1 cellular context compared by ENCODE assay signal in the genomic region with DNA sequence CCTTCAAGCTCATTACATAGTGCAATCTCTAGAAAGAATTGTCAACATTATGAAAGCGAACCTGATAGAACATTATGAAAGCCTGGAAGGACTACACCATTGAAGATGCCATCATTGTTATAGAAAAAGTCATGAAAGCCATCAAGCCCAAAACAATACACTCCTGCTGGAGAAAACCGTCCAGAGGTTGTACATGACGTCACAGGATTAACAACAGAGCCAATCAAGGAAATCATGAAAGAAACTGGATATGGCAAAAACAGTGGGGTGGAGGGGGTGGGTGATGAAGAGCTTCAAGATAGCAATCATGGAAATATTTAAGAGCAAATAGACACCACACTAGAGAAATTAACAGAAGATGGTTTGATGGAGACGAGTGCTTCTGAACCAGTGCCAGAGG.
TF ChIP-seq lines count a peak whose summit lies in the region.

No MANE protein-coding gene starts in this region.

TF ChIP-seq in K562, 482 proteins besides CTCF, POLR2A, EP300 and RAD21:
- TF ChIP-seq ATF7 (IDR thresholded peaks at IDR 0.05), result 0 out of 2 replicates have a peak, but pooled peaks have one; percentile 21
- TF ChIP-seq JUNB (CRISPR knock-in tag; conservative IDR thresholded peaks at IDR 0.05), result no peak
TF ChIP-seq in K562: peak in this region for 1.
